ENCODE assay signal across 8 cellular contexts in genomic region chr3:128154354-128154753, GRCh38. TPM values are rescaled to one million over a fixed set of nuclear protein-coding genes. Genes with fewer than 3 reads are reported as not detected.
A peak's percentile ranks its signal among the peaks of the same experiment; 100 is the strongest.
DNase-seq lines count a peak whose midpoint lies in the region; ATAC-seq, FAIRE-seq and TF ChIP-seq lines count a peak whose summit lies in the region.
"Not testable (repeated sequence)": the region's sequence is repeated elsewhere in the genome, so short reads cannot be mapped to it uniquely, and the experiment has no call there.

No MANE protein-coding gene starts in this region.

- peaks cover 9 to 27% (median 12%) of the 10 kb centered on the region in 10 experiments for H3K4me1 ChIP-seq in BLaER1 treated with 17β-estradiol and CSF1 and Interleukin-3, amounts not matched to agents 10 nM and 100 nM
- H3K4me1 ChIP-seq in HUES64 (ENCODE audit: insufficient read depth, low read length); ovary (ENCODE audit: insufficient read depth): not testable (repeated sequence)
- H3K4me1 ChIP-seq in ascending aorta (peaks cover 6 to 10% of the 10 kb centered on the region in 2 donors), HepG2 (ENCODE audit: insufficient read depth, low read length) (peaks cover 49% of the 10 kb centered on the region), tibial artery (peaks cover 0 to 14% (median 7%) of the 10 kb centered on the region in 4 donors)

- CTCF ChIA-PET in HepG2 (lab: Yijun Ruan, JAX; ENCODE audit: low intra/inter-chr PET ratio, low total read pairs), result not testable (repeated sequence)

- peak overlapping the region; percentile 75 to 92 (median 88) for H3K4me2 ChIP-seq in BLaER1 treated with 17β-estradiol and CSF1 and Interleukin-3, amounts not matched to agents 10 nM and 100 nM
- H3K4me2 ChIP-seq in HepG2 (ENCODE audit: low read depth, low read length), result peak overlapping the region; percentile 71

- H3K79me2 ChIP-seq in HepG2 (ENCODE audit: insufficient read depth, low read length), result peaks cover 27% of the 10 kb centered on the region

- peak overlapping the region; percentile 89 for H3K4me3 Mint-ChIP-seq in T-helper 2 cell treated with Interferon-gamma antibody and Interleukin-4, amounts not matched to agents 5 μg/mL and 100 μg/mL, for 36 hours

- not testable (repeated sequence) for ATAC-seq in HepG2

- not testable (repeated sequence) for TF ChIP-seq CTCF in ascending aorta (IDR thresholded peaks at IDR 0.05); epithelial cell of proximal tubule (conservative IDR thresholded peaks at IDR 0.05; ENCODE audit: low read depth, low read length); HepG2 (CRISPR knock-in tag; IDR thresholded peaks at IDR 0.05); ovary (IDR thresholded peaks at IDR 0.05); tibial artery (IDR thresholded peaks at IDR 0.05)

- intact Hi-C loops in ascending aorta (cut with DNase I), result loop anchor here (5.0 kb wide), 1 partner anchor 228 kb away; no protein-coding TSS in a partner anchor
- intact Hi-C loops in HepG2 (cut with micrococcal nuclease; ENCODE audit: unreplicated experiment); ovary (cut with DNase I); tibial artery (cut with DNase I; ENCODE audit: low total_unique reads): not testable (repeated sequence)

- POLR2A ChIA-PET in HepG2 (lab: Yijun Ruan, JAX), result interaction anchor here (2.2 to 5.2 kb wide), 3 partner anchors 12 to 56 kb away, joined by 8 to 104 read pairs (median 41); partner anchors contain the start of gene RUVBL1

- H3K27me3 Mint-ChIP-seq in T-helper 2 cell treated with Interferon-gamma antibody and Interleukin-4, amounts not matched to agents 5 μg/mL and 100 μg/mL, for 36 hours (ENCODE audit: low read depth), result not testable (repeated sequence)

- peak overlapping the region; percentile 78 to 98 (median 94) for H3K4me3 ChIP-seq in BLaER1 treated with 17β-estradiol and CSF1 and Interleukin-3, amounts not matched to agents 10 nM and 100 nM
- H3K4me3 ChIP-seq in HUES64 (ENCODE audit: low read length) (peak overlapping the region; percentile 91), ascending aorta (peak overlapping the region; percentile 81 to 84), epithelial cell of proximal tubule (ENCODE audit: low read depth, low read length) (peak overlapping the region; percentile 80), HepG2 (replicated peaks in 1 of 3; ENCODE audit: insufficient read depth in 1 of 3, low read depth in 2 of 3, low read length in 3 of 3) (peak overlapping the region; percentile 86 to 95 (median 87)), ovary (peak overlapping the region; percentile 85), tibial artery (peak overlapping the region; percentile 81 to 98)

- H2AFZ ChIP-seq in HepG2 (ENCODE audit: low read length), result not testable (repeated sequence)

- H4K20me1 ChIP-seq in BLaER1 treated with 17β-estradiol and CSF1 and Interleukin-3, amounts not matched to agents 10 nM and 100 nM; HepG2 (ENCODE audit: insufficient read depth, low read length): not testable (repeated sequence)

- peak overlapping the region; percentile 87 to 94 (median 91) for H3K9ac ChIP-seq in BLaER1 treated with 17β-estradiol and CSF1 and Interleukin-3, amounts not matched to agents 10 nM and 100 nM
- H3K9ac ChIP-seq in HUES64 (ENCODE audit: low read depth, low read length), result not testable (repeated sequence)
- peak overlapping the region; percentile 97 for H3K9ac ChIP-seq in HepG2 (ENCODE audit: insufficient read depth, low read depth, low read length)

- WGBS in HUES64, result 93% methylated on average over 16 of the region's 16 CpGs
- WGBS in HepG2 (ENCODE audit: low lambda C conversion rate), result 76% methylated on average over 16 of the region's 16 CpGs
- 88 to 90% (median 89%) methylated on average over 16 of the region's 16 CpGs for WGBS in ovary, 3 donors

- peak overlapping the region; percentile 68 for H3K27ac Mint-ChIP-seq in T-helper 2 cell treated with Interferon-gamma antibody and Interleukin-4, amounts not matched to agents 5 μg/mL and 100 μg/mL, for 36 hours

- not testable (repeated sequence) for H3K9me3 Mint-ChIP-seq in T-helper 2 cell treated with Interferon-gamma antibody and Interleukin-4, amounts not matched to agents 5 μg/mL and 100 μg/mL, for 36 hours

- peak overlapping the region in 3 of 11 experiments; percentile 82 to 92 (median 87); a peak in 5 of 22 replicates for H3K27ac ChIP-seq in BLaER1 treated with 17β-estradiol and CSF1 and Interleukin-3, amounts not matched to agents 10 nM and 100 nM
- not testable (repeated sequence) for H3K27ac ChIP-seq in HUES64 (ENCODE audit: low read depth, low read length); ovary
- H3K27ac ChIP-seq in ascending aorta, result peak overlapping the region in 1 of 2 donors; percentile 82
- H3K27ac ChIP-seq in HepG2 (ENCODE audit: extremely low read length, insufficient read depth, low read length), result peak overlapping the region; percentile 99
- peak overlapping the region; percentile 91 to 92 for H3K27ac ChIP-seq in tibial artery

- H3K36me3 Mint-ChIP-seq in T-helper 2 cell treated with Interferon-gamma antibody and Interleukin-4, amounts not matched to agents 5 μg/mL and 100 μg/mL, for 36 hours (ENCODE audit: low read depth), result peaks cover 21% of the 10 kb centered on the region

- H3K4me1 Mint-ChIP-seq in T-helper 2 cell treated with Interferon-gamma antibody and Interleukin-4, amounts not matched to agents 5 μg/mL and 100 μg/mL, for 36 hours (ENCODE audit: low read depth), result peaks cover 20% of the 10 kb centered on the region

- not testable (repeated sequence) for BruUV-seq in HepG2 (replicated peaks; lab: Mats Ljungman, UMichigan)

- FAIRE-seq in HepG2 (lab: Jason Lieb, UNC), result not testable (repeated sequence)

- in situ Hi-C loops in HepG2 (cut with HindIII; ENCODE audit: extremely low pct_ligation_motif_present, low pct_unique_long_range_greater_than_20kb), result not testable (repeated sequence)

- not testable (repeated sequence) for H3K27me3 ChIP-seq in BLaER1 treated with 17β-estradiol and CSF1 and Interleukin-3, amounts not matched to agents 10 nM and 100 nM; HUES64 (ENCODE audit: insufficient read depth, low read length); ascending aorta; HepG2 (ENCODE audit: control insufficient read depth in 1 of 2, insufficient read depth in 2 of 2, low read length in 2 of 2); ovary; tibial artery

- TF ChIP-seq RAD21 in HepG2 (CRISPR knock-in tag; IDR thresholded peaks at IDR 0.05), result not testable (repeated sequence)

- peaks cover 14 to 32% (median 27%) of the 10 kb centered on the region in 11 experiments for H3K9me3 ChIP-seq in BLaER1 treated with 17β-estradiol and CSF1 and Interleukin-3, amounts not matched to agents 10 nM and 100 nM (replicated peaks in 1 of 11)
- not testable (repeated sequence) for H3K9me3 ChIP-seq in HUES64 (ENCODE audit: insufficient read depth, low read depth, low read length); ascending aorta; HepG2 (ENCODE audit: low read length); ovary; tibial artery

- not testable (repeated sequence) for TF ChIP-seq EP300 in HepG2 (IDR thresholded peaks at IDR 0.05; ENCODE audit: low read depth in 2 of 2, low read length in 2 of 2); HepG2 (CRISPR knock-in tag; IDR thresholded peaks at IDR 0.05; ENCODE audit: borderline replicate concordance); ovary (IDR thresholded peaks at IDR 0.05)

- TF ChIP-seq POLR2A in HepG2 (IDR thresholded peaks at IDR 0.05; ENCODE audit: insufficient read depth in 1 of 2, low read depth in 2 of 2, low read length in 2 of 2); ovary (IDR thresholded peaks at IDR 0.05): not testable (repeated sequence)

- not testable (repeated sequence) for DNase-seq in T-helper 2 cell treated with Interferon-gamma antibody and Interleukin-4, amounts not matched to agents 5 μg/mL and 100 μg/mL, for 36 hours (ENCODE audit: low spot score); ascending aorta (ENCODE audit: low spot score in 2 of 2); epithelial cell of proximal tubule (ENCODE audit: low read depth); HepG2 (ENCODE audit: low spot score); ovary; tibial artery

- H3K36me3 ChIP-seq in BLaER1 treated with 17β-estradiol and CSF1 and Interleukin-3, amounts not matched to agents 10 nM and 100 nM, result peaks cover 15 to 44% (median 39%) of the 10 kb centered on the region in 11 experiments
- H3K36me3 ChIP-seq in HUES64 (ENCODE audit: insufficient read depth, low read length) (peaks cover 20% of the 10 kb centered on the region; the same call in 1 of the 2 replicates), ascending aorta (peaks cover 6 to 19% of the 10 kb centered on the region in 2 donors), HepG2 (replicated peaks in 1 of 2; ENCODE audit: control insufficient read depth in 1 of 2, insufficient read depth in 2 of 2, low read length in 2 of 2) (peaks cover 3 to 21% of the 10 kb centered on the region in 2 experiments), tibial artery (peaks cover 6 to 20% (median 14%) of the 10 kb centered on the region in 3 donors)
- H3K36me3 ChIP-seq in ovary, result not testable (repeated sequence)

RNA-seq across cellular contexts. Expression of gene EEFSEC, which starts 1.1 kb away (rescaled TPM):
- 12.4 TPM for polyA plus RNA-seq in HUES64 (2013, experiment 1 of 2)
- 11.5 TPM for polyA plus RNA-seq in HUES64 (2013, experiment 2 of 2)
- total RNA-seq in ascending aorta (16.2 TPM), epithelial cell of proximal tubule (10.1 and 20.6 TPM in 2 replicates), HepG2 (2016; rRNA removed; fragmentation: Illumina TruSeq; extraction: Trizol) (6.4 and 7.9 TPM in 2 replicates), ovary (10 to 100 TPM; 12.4 to 21.0 (median 16.1) TPM)
- total RNA-seq in HepG2 (2016; cell fraction: cytosol; rRNA removed; fragmentation: Illumina TruSeq; extraction: Trizol; ENCODE audit: low read depth), result 5.1 and 5.6 TPM in 2 replicates
- 5.8 and 6.7 TPM in 2 replicates for total RNA-seq in HepG2 (2016; cell fraction: insoluble cytoplasmic fraction; rRNA removed; fragmentation: Illumina TruSeq; extraction: Trizol)
- 5.6 and 6.3 TPM in 2 replicates for total RNA-seq in HepG2 (2016; cell fraction: membrane; rRNA removed; fragmentation: Illumina TruSeq; extraction: Trizol)
- 7.1 and 7.7 TPM in 2 replicates for total RNA-seq in HepG2 (2016; cell fraction: nucleus; rRNA removed; fragmentation: Illumina TruSeq; extraction: Trizol)
- polyA plus RNA-seq in HepG2 (2011; rRNA removed) (24.2 and 27.4 TPM in 2 replicates), ovary (10 to 100 TPM in 1 of 2 donors, 1 to 10 TPM in 1; 6.8 to 14.0 TPM)
- 13.2 and 18.2 TPM in 2 replicates for polyA plus RNA-seq in HepG2 (2011; cell fraction: cytosol; rRNA removed)
- polyA plus RNA-seq in HepG2 (2011; cell fraction: nucleus; rRNA removed), result 26.2 and 26.5 TPM in 2 replicates
- 17.5 and 20.3 TPM in 2 replicates for polyA plus RNA-seq in HepG2 (2012)
- polyA plus RNA-seq in HepG2 (2016; cell fraction: cytosol; fragmentation: Illumina TruSeq; extraction: Trizol; ENCODE audit: low read depth), result 8.0 and 8.6 TPM in 2 replicates
- 17.4 and 20.8 TPM in 2 replicates for polyA plus RNA-seq in HepG2 (2016; cell fraction: insoluble cytoplasmic fraction; fragmentation: Illumina TruSeq; extraction: Trizol; ENCODE audit: low read depth)
- polyA plus RNA-seq in HepG2 (2016; cell fraction: membrane; fragmentation: Illumina TruSeq; extraction: Trizol; ENCODE audit: low read depth), result 10.3 and 10.7 TPM in 2 replicates
- 13.2 and 13.4 TPM in 2 replicates for polyA plus RNA-seq in HepG2 (2016; cell fraction: nucleus; fragmentation: Illumina TruSeq; extraction: Trizol; ENCODE audit: insufficient read depth, low read depth)
- polyA minus RNA-seq in HepG2 (2011; rRNA and poly(A)+ RNA removed; ENCODE audit: low replicate concordance), result 28.2 and 50.1 TPM in 2 replicates
- polyA minus RNA-seq in HepG2 (2011; cell fraction: cytosol; rRNA and poly(A)+ RNA removed), result 15.1 and 16.0 TPM in 2 replicates
- polyA minus RNA-seq in HepG2 (2011; cell fraction: nucleus; rRNA and poly(A)+ RNA removed), result 31.0 and 36.3 TPM in 2 replicates

RNA-seq across cellular contexts. Expression of gene RUVBL1, which starts 30.7 kb away (rescaled TPM):
- 117 TPM for polyA plus RNA-seq in HUES64 (2013, experiment 1 of 2)
- 127 TPM for polyA plus RNA-seq in HUES64 (2013, experiment 2 of 2)
- total RNA-seq in ascending aorta (10.3 TPM), epithelial cell of proximal tubule (82.7 and 148 TPM in 2 replicates), HepG2 (2016; rRNA removed; fragmentation: Illumina TruSeq; extraction: Trizol) (86.3 and 120 TPM in 2 replicates), ovary (10 to 100 TPM; 15.6 to 34.6 (median 25.1) TPM)
- total RNA-seq in HepG2 (2016; cell fraction: cytosol; rRNA removed; fragmentation: Illumina TruSeq; extraction: Trizol; ENCODE audit: low read depth), result 21.3 and 22.5 TPM in 2 replicates
- total RNA-seq in HepG2 (2016; cell fraction: insoluble cytoplasmic fraction; rRNA removed; fragmentation: Illumina TruSeq; extraction: Trizol), result 90.7 and 130 TPM in 2 replicates
- 28.2 and 30.2 TPM in 2 replicates for total RNA-seq in HepG2 (2016; cell fraction: membrane; rRNA removed; fragmentation: Illumina TruSeq; extraction: Trizol)
- total RNA-seq in HepG2 (2016; cell fraction: nucleus; rRNA removed; fragmentation: Illumina TruSeq; extraction: Trizol), result 36.7 and 39.2 TPM in 2 replicates
- polyA plus RNA-seq in HepG2 (2011; rRNA removed) (29.7 and 32.7 TPM in 2 replicates), ovary (10 to 100 TPM; 16.3 to 37.9 TPM)
- 38.1 and 39.4 TPM in 2 replicates for polyA plus RNA-seq in HepG2 (2011; cell fraction: cytosol; rRNA removed)
- 13.5 and 14.5 TPM in 2 replicates for polyA plus RNA-seq in HepG2 (2011; cell fraction: nucleus; rRNA removed)
- 33.6 and 40.3 TPM in 2 replicates for polyA plus RNA-seq in HepG2 (2012)
- polyA plus RNA-seq in HepG2 (2016; cell fraction: cytosol; fragmentation: Illumina TruSeq; extraction: Trizol; ENCODE audit: low read depth), result 11.3 and 12.3 TPM in 2 replicates
- 101 and 104 TPM in 2 replicates for polyA plus RNA-seq in HepG2 (2016; cell fraction: insoluble cytoplasmic fraction; fragmentation: Illumina TruSeq; extraction: Trizol; ENCODE audit: low read depth)
- 16.7 and 17.6 TPM in 2 replicates for polyA plus RNA-seq in HepG2 (2016; cell fraction: membrane; fragmentation: Illumina TruSeq; extraction: Trizol; ENCODE audit: low read depth)
- 38.5 and 40.8 TPM in 2 replicates for polyA plus RNA-seq in HepG2 (2016; cell fraction: nucleus; fragmentation: Illumina TruSeq; extraction: Trizol; ENCODE audit: insufficient read depth, low read depth)
- 48.8 and 126 TPM in 2 replicates for polyA minus RNA-seq in HepG2 (2011; rRNA and poly(A)+ RNA removed; ENCODE audit: low replicate concordance)
- 20.6 and 22.9 TPM in 2 replicates for polyA minus RNA-seq in HepG2 (2011; cell fraction: cytosol; rRNA and poly(A)+ RNA removed)
- 24.2 and 25.6 TPM in 2 replicates for polyA minus RNA-seq in HepG2 (2011; cell fraction: nucleus; rRNA and poly(A)+ RNA removed)
